7 cellular contexts compared by ENCODE assay signal in the genomic region with DNA sequence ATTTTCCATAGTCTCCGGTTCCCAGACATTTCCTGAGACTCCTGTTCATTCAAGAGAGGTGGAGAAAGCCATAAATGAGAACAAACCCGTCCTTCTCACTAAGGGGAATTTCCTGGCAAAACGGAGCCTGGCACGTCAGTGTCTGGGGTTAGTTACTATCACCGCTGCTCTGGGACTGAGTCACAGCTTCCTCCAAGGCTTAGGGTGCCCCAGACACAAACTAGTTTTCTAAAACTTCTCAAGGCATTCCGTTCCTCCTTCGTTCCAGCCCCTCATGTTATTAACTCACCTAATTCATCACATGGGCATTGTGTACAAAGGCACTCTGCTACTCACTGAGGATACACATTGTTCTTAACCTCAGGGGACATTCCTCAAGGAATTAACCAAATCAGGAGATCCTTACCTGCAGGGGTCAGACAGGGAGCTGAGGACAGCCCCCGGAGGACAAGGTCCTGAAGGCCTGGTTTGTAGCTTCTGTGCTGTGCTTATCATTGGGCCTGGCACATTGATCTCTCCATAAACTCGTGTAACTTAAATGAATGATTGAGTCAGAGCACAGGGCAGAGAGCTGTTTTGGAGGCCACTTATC.
DNase-seq lines count a peak whose midpoint lies in the region; ATAC-seq and FAIRE-seq lines count a peak whose summit lies in the region.

No MANE protein-coding gene starts in this region.

- DNase-seq in GM19239 (ENCODE audit: insufficient read length, low spot score) = no peak
- peak; percentile 62 for DNase-seq in activated CD4-positive, alpha-beta T cell treated with anti-CD3 and anti-CD28 coated beads for 48 hours
- DNase-seq in epithelial cell of prostate (ENCODE audit: low read depth, low spot score) = peak; percentile 92
- DNase-seq in non-pigmented ciliary epithelial cell (ENCODE audit: low read depth) = peak; percentile 88
- DNase-seq in GDM1 (lab: John Stamatoyannopoulos, UW) = no peak
- DNase-seq in middle frontal gyrus (ENCODE audit: extremely low spot score, low spot score) = no peak

- peak; percentile 67 for ATAC-seq in HG03342 (IDR thresholded peaks at IDR 0.05; ENCODE audit: unreplicated experiment)

- peak; percentile 86 for FAIRE-seq in GM19239 (lab: Jason Lieb, UNC)

- peak overlapping the region; percentile 89 for H3K27ac ChIP-seq in epithelial cell of prostate

Comparison
In these comparisons a context has a peak if more than half of its experiments do, and no peak if none do; other contexts are left out.
1. DNase-seq: peak in activated CD4-positive, alpha-beta T cell treated with anti-CD3 and anti-CD28 coated beads for 48 hours (single experiment), epithelial cell of prostate (single experiment) and non-pigmented ciliary epithelial cell (single experiment); none in GM19239 (single experiment), GDM1 (single experiment) and middle frontal gyrus (single experiment).